1 cellular context compared by ENCODE assay signal in the genomic region with DNA sequence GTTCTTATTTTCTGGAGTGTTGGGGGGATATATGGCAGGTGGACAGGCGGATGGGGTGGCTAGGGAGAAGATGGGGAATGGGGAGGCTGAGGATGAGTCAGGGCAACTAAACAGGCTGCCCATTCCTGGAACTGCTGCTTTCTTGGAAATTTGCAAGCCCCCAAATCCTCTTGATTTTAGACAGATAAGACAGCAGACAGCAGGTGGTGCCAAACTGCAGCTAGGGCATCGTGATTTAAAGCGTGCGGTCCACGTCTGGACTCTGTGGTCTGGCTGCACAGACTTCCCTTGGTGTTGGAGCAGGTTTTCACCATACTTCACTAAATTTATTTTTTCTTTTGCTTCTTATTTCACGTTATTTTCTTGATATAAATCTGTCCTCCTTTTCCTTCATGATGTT.
TF ChIP-seq lines count a peak whose summit lies in the region.

No MANE protein-coding gene starts in this region.

TF ChIP-seq in A549, 52 proteins besides CTCF, POLR2A, EP300 and RAD21 (continued from another document):
- TF ChIP-seq ZNF302 (CRISPR knock-in tag; IDR thresholded peaks at IDR 0.05) (no peak), HDAC2 (IDR thresholded peaks at IDR 0.05) (no peak), PHF8 (IDR thresholded peaks at IDR 0.05; ENCODE audit: borderline replicate concordance, low read depth) (no peak)
